Comparison of ENCODE assay signal across 28 cellular contexts in the genomic region with DNA sequence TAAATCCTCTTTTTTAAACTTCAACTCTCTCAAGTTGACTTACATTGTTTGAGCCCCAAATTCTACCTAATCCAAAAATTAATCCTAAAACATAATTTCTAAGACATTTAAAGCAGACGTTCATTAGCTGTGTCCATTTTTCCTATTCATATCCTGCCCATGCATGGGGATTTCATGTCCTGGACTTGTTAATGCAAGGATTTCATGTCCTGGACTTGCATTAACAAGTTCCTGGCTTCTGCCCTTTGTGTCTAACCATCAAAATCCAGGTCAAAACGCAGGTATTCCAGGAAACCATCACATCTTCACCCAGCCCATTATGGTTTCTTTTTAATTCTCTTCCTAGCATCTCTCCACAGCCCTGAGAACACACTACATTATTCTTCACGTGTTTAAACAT.
"Had no signal": no experiment of that assay in that cellular context is flagged by ENCODE, and none has a peak within 500 bp of the region (broad histone marks: within the 10 kb centered on the region; RNA-seq: fewer than 3 reads in every experiment).

No MANE protein-coding gene starts in this region.

- H3K27me3 Mint-ChIP-seq: progenitor cell of endocrine pancreas; stimulated activated naive B cell treated with anti-CD40 and anti-IgM and Interleukin-4, amounts not matched to agents 10 μg/mL and 1 μg/mL and 100 μg/mL, for 72 hours had no signal

- H3K27ac Mint-ChIP-seq: naive thymus-derived CD4-positive, alpha-beta T cell; natural killer cell treated with Interleukin-12 subunit alpha and Interleukin-12 subunit beta and Interleukin-15 and Interleukin-18, amount 100 ng/mL, for 72 hours; progenitor cell of endocrine pancreas; stimulated activated naive B cell treated with anti-CD40 and anti-IgM and Interleukin-4, amounts not matched to agents 10 μg/mL and 1 μg/mL and 100 μg/mL, for 72 hours had no signal

- H3K27me3 ChIP-seq: left lung, ovary, stomach, testis, thyroid gland, transverse colon, upper lobe of right lung had no signal

- H3K9me3 ChIP-seq: left lung, lower lobe of right lung, mucosa of descending colon, ovary, stomach, testis, thyroid gland, transverse colon, upper lobe of right lung had no signal

- FAIRE-seq: kidney, urothelium cell line had no signal

- H3K36me3 Mint-ChIP-seq: natural killer cell treated with Interleukin-12 subunit alpha and Interleukin-12 subunit beta and Interleukin-15 and Interleukin-18, amount 100 ng/mL, for 72 hours; stimulated activated naive B cell treated with anti-CD40 and anti-IgM and Interleukin-4, amounts not matched to agents 10 μg/mL and 1 μg/mL and 100 μg/mL, for 72 hours had no signal

- H3K27ac ChIP-seq: left lung, lower lobe of right lung, ovary, skin epidermis, stomach, testis, thyroid gland, transverse colon, upper lobe of right lung had no signal

- H3K4me3 Mint-ChIP-seq: naive thymus-derived CD4-positive, alpha-beta T cell; natural killer cell treated with Interleukin-12 subunit alpha and Interleukin-12 subunit beta and Interleukin-15 and Interleukin-18, amount 100 ng/mL, for 72 hours; stimulated activated naive B cell treated with anti-CD40 and anti-IgM and Interleukin-4, amounts not matched to agents 10 μg/mL and 1 μg/mL and 100 μg/mL, for 72 hours had no signal

- DNase-seq: hippocampal formation; kidney; left colon; left lung; lower lobe of right lung; mesendoderm; midbrain; mucosa of descending colon; naive thymus-derived CD4-positive, alpha-beta T cell; ovary; retina; right cardiac atrium; stimulated activated CD4-positive, alpha-beta T cell treated with anti-CD3 and anti-CD28 coated beads, Interleukin-12 subunit alpha, Interleukin-12 subunit beta, amount 100 ng/mL, for 4 hours; stimulated activated CD4-positive, alpha-beta T cell treated with anti-CD3 and anti-CD28 coated beads, Interleukin-15, amount 100 ng/mL, for 24 hours; stimulated activated CD4-positive, alpha-beta T cell treated with anti-CD3 and anti-CD28 coated beads, Interleukin-2, amount 100 ng/mL, for 24 hours; stimulated activated CD4-positive, alpha-beta T cell treated with anti-CD3 and anti-CD28 coated beads, Interleukin-4, amount 100 ng/mL, for 1 hour; stimulated activated naive B cell treated with anti-CD40 and anti-IgM and Interleukin-4, amounts not matched to agents 10 μg/mL and 1 μg/mL and 100 μg/mL, for 72 hours; stimulated activated naive CD8-positive, alpha-beta T cell treated with anti-CD3 and anti-CD28 coated beads, Interleukin-15, Interleukin-2, amounts not matched to agents 100 U/mL and 50 U/mL, for 24 hours; stomach; testis; thyroid gland; transverse colon; upper lobe of right lung had no signal

- H3K4me3 ChIP-seq: left lung, lower lobe of right lung, mucosa of descending colon, ovary, skin epidermis, stomach, testis, thyroid gland, transverse colon, upper lobe of right lung had no signal

- ATAC-seq: left colon; left lung; lower lobe of right lung; mucosa of descending colon; naive thymus-derived CD4-positive, alpha-beta T cell; natural killer cell treated with Interleukin-12 subunit alpha and Interleukin-12 subunit beta and Interleukin-15 and Interleukin-18, amount 100 ng/mL, for 72 hours; right cardiac atrium; sciatic nerve; stimulated activated naive B cell treated with anti-CD40 and anti-IgM and Interleukin-4, amounts not matched to agents 10 μg/mL and 1 μg/mL and 100 μg/mL, for 72 hours; stimulated activated naive CD8-positive, alpha-beta T cell treated with anti-CD3 and anti-CD28 coated beads, Interleukin-15, Interleukin-2, amounts not matched to agents 100 U/mL and 50 U/mL, for 24 hours; upper lobe of right lung had no signal

- H3K4me1 ChIP-seq: lower lobe of right lung, stomach, testis, transverse colon, upper lobe of right lung had no signal

- H3K4me1 Mint-ChIP-seq: naive thymus-derived CD4-positive, alpha-beta T cell; stimulated activated naive B cell treated with anti-CD40 and anti-IgM and Interleukin-4, amounts not matched to agents 10 μg/mL and 1 μg/mL and 100 μg/mL, for 72 hours had no signal

- H3K36me3 ChIP-seq: left lung, lower lobe of right lung, ovary, stomach, thyroid gland, transverse colon, upper lobe of right lung had no signal
